17 cellular contexts compared by ENCODE assay signal in genomic region chr15:80509800-80510199, GRCh38.
"Had no signal": no experiment of that assay in that cellular context is flagged by ENCODE, and none has a peak within 500 bp of the region (broad histone marks: within the 10 kb centered on the region; RNA-seq: fewer than 3 reads in every experiment).

No MANE protein-coding gene starts in this region.

- H3K27me3 Mint-ChIP-seq: stimulated activated memory B cell treated with anti-CD40 and anti-IgM and Interleukin-4, amounts not matched to agents 10 μg/mL and 1 μg/mL and 100 μg/mL, for 72 hours; type B pancreatic cell had no signal

- H3K9me3 ChIP-seq: mucosa of descending colon, neutrophil, SK-N-SH, suprapubic skin had no signal

- H3K4me3 Mint-ChIP-seq: activated CD8-positive, alpha-beta memory T cell treated with anti-CD3 and anti-CD28 coated beads, Interleukin-2, amount 10 ng/mL, durations not matched to agents 7 days and 5 days; naive thymus-derived CD8-positive, alpha-beta T cell; stimulated activated memory B cell treated with anti-CD40 and anti-IgM and Interleukin-4, amounts not matched to agents 10 μg/mL and 1 μg/mL and 100 μg/mL, for 72 hours; T-cell; type B pancreatic cell had no signal

- H3K4me2 ChIP-seq: SK-N-SH had no signal

- H3K9me3 Mint-ChIP-seq: type B pancreatic cell had no signal

- H3K27ac ChIP-seq: brain microvascular endothelial cell, left ventricle myocardium inferior, neutrophil, suprapubic skin had no signal

- H3K4me1 Mint-ChIP-seq: activated CD8-positive, alpha-beta memory T cell treated with anti-CD3 and anti-CD28 coated beads, Interleukin-2, amount 10 ng/mL, durations not matched to agents 7 days and 5 days; naive thymus-derived CD8-positive, alpha-beta T cell; stimulated activated memory B cell treated with anti-CD40 and anti-IgM and Interleukin-4, amounts not matched to agents 10 μg/mL and 1 μg/mL and 100 μg/mL, for 72 hours; T-cell had no signal

- H3K36me3 Mint-ChIP-seq: activated CD8-positive, alpha-beta memory T cell treated with anti-CD3 and anti-CD28 coated beads, Interleukin-2, amount 10 ng/mL, durations not matched to agents 7 days and 5 days; naive thymus-derived CD8-positive, alpha-beta T cell; stimulated activated memory B cell treated with anti-CD40 and anti-IgM and Interleukin-4, amounts not matched to agents 10 μg/mL and 1 μg/mL and 100 μg/mL, for 72 hours; T-cell had no signal

- H3K27ac Mint-ChIP-seq: activated CD8-positive, alpha-beta memory T cell treated with anti-CD3 and anti-CD28 coated beads, Interleukin-2, amount 10 ng/mL, durations not matched to agents 7 days and 5 days; naive thymus-derived CD8-positive, alpha-beta T cell; stimulated activated memory B cell treated with anti-CD40 and anti-IgM and Interleukin-4, amounts not matched to agents 10 μg/mL and 1 μg/mL and 100 μg/mL, for 72 hours; T-cell; type B pancreatic cell had no signal

- DNase-seq: activated CD8-positive, alpha-beta memory T cell treated with anti-CD3 and anti-CD28 coated beads, Interleukin-2, amount 10 ng/mL, durations not matched to agents 7 days and 5 days; activated naive CD4-positive, alpha-beta T cell treated with anti-CD3 and anti-CD28 coated beads, Interleukin-2, amount 50 U/mL, for 16 hours; brain microvascular endothelial cell; effector CD8-positive, alpha-beta T cell; foreskin fibroblast; hippocampal formation; left ventricle myocardium inferior; mucosa of descending colon; naive thymus-derived CD8-positive, alpha-beta T cell; SHP77; SK-N-SH; T-cell; T-helper 9 cell had no signal

- H3K27me3 ChIP-seq: brain microvascular endothelial cell, neutrophil, suprapubic skin had no signal

- ATAC-seq: activated CD8-positive, alpha-beta memory T cell treated with anti-CD3 and anti-CD28 coated beads, Interleukin-2, amount 10 ng/mL, durations not matched to agents 7 days and 5 days; mucosa of descending colon; naive thymus-derived CD8-positive, alpha-beta T cell; stimulated activated memory B cell treated with anti-CD40 and anti-IgM and Interleukin-4, amounts not matched to agents 10 μg/mL and 1 μg/mL and 100 μg/mL, for 72 hours; T-cell had no signal

- H3K9ac ChIP-seq: SK-N-SH had no signal
